ENCODE assay signal across 1 cellular context in genomic region chr7:142637240-142637639, GRCh38.
TF ChIP-seq lines count a peak whose summit lies in the region.

No MANE protein-coding gene starts in this region.

TF ChIP-seq in GM23338, 12 proteins besides CTCF, POLR2A, EP300 and RAD21 (continued from another document):
- TF ChIP-seq ETS1 (IDR thresholded peaks at IDR 0.05) = no peak
